ENCODE assay signal across 8 cellular contexts in the genomic region with DNA sequence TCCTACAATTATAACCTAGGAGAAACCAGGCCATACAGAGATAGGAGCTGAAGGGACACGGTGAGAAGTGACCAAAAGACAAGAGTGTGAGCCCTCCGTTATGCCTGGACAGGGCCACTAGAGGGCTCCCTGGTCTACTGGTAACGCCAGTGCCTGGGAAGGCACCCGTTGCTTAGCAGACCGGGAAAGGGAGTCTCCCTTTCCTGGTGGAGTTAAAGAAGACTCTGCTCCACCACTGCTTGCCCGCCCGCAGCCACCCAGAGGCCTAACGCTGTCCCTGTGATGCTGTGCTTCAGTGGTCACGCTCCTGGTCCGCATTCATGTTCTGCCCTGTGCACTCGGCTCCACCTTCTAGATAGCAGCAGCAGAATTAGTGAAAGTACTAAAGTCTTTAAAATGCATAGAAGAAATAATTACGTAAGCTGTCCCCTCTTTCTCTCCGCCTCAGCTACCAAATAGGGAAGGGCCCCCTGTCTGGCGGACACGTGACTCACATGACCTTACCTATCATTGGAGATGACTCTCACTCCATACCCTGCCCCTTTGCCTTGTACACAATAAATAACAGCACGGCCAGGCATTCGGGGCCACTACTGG. TPM values are rescaled to one million over a fixed set of nuclear protein-coding genes. Genes with fewer than 3 reads are reported as not detected.
A peak's percentile ranks its signal among the peaks of the same experiment; 100 is the strongest.
DNase-seq lines count a peak whose midpoint lies in the region; ATAC-seq lines count a peak whose summit lies in the region.

No MANE protein-coding gene starts in this region.

- DNase-seq in D341Med (ENCODE audit: low spot score): peak; percentile 75
- DNase-seq in NCI-H226: peak; percentile 85
- DNase-seq in cerebellum (ENCODE audit: low spot score): peak; percentile 69
- peak; percentile 77 to 85 for DNase-seq in left colon
- DNase-seq in stimulated activated CD4-positive, alpha-beta T cell treated with anti-CD3 and anti-CD28 coated beads, Interleukin-1b, Interleukin-23, amount 100 ng/mL, for 4 hours (ENCODE audit: low read depth in 2 of 2): peak; percentile 56 to 58

- intact Hi-C loops in left colon (cut with DNase I, micrococcal nuclease): no loop called here

- peak; percentile 69 for ATAC-seq in HG02759 (IDR thresholded peaks at IDR 0.05; ENCODE audit: unreplicated experiment)
- peak; percentile 63 to 67 for ATAC-seq in activated CD4-positive, CD25-positive, alpha-beta regulatory T cell treated with anti-CD3 and anti-CD28 coated beads, Interleukin-2, amount 50 U/mL, for 24 hours
- peak; percentile 87 for ATAC-seq in left colon
- no peak for ATAC-seq in HG03159 (IDR thresholded peaks at IDR 0.05; ENCODE audit: unreplicated experiment)

RNA-seq across cellular contexts. Expression of a gene that starts 32.5 kb away (rescaled TPM):
- 65.6 TPM for total RNA-seq in cerebellum
- 100 to 1,000 TPM; 199 to 237 TPM for total RNA-seq in left colon

RNA-seq across cellular contexts. Expression of a gene that starts 34.8 kb away (rescaled TPM):
- total RNA-seq in cerebellum: 3.5 TPM
- under 1 TPM; 0.67 to 0.75 TPM for total RNA-seq in left colon
